Comparison of ENCODE assay signal across 1 cellular context in genomic region chr11:117410861-117411725, GRCh38.
TF ChIP-seq lines count a peak whose summit lies in the region.

No MANE protein-coding gene starts in this region.

TF ChIP-seq in HepG2, 621 proteins besides CTCF, POLR2A, EP300 and RAD21 (continued from another document and continues in another):
- peak; percentile 53; the same call in 1 of the 2 replicates for TF ChIP-seq TRAFD1 (CRISPR knock-in tag; IDR thresholded peaks at IDR 0.05; ENCODE audit: borderline replicate concordance)
- no peak for TF ChIP-seq ZIK1 (CRISPR knock-in tag; IDR thresholded peaks at IDR 0.05; ENCODE audit: borderline replicate concordance, low read depth)
- TF ChIP-seq NFE2 (CRISPR knock-in tag; IDR thresholded peaks at IDR 0.05), result no peak
- no peak for TF ChIP-seq IRF2 (CRISPR knock-in tag; IDR thresholded peaks at IDR 0.05)
- TF ChIP-seq NR2F1 (CRISPR knock-in tag; IDR thresholded peaks at IDR 0.05), result peak; percentile 31 to 52; a peak in 2 of 4 replicates
- TF ChIP-seq TMF1 (CRISPR knock-in tag; IDR thresholded peaks at IDR 0.05; ENCODE audit: low read depth), result no peak
- no peak for TF ChIP-seq ZNF746 (CRISPR knock-in tag; IDR thresholded peaks at IDR 0.05)
- no peak for TF ChIP-seq PCBP2 (optimal IDR thresholded peaks at IDR 0.05; ENCODE audit: low read depth, low read length, poor library complexity, severe bottlenecking)
- peak; percentile 27; the same call in 1 of the 2 replicates for TF ChIP-seq ARID5B (CRISPR knock-in tag; IDR thresholded peaks at IDR 0.05)
- TF ChIP-seq GLMP (CRISPR knock-in tag; IDR thresholded peaks at IDR 0.05; ENCODE audit: borderline replicate concordance), result no peak
- TF ChIP-seq MYPOP (CRISPR knock-in tag; IDR thresholded peaks at IDR 0.05), result no peak
- no peak for TF ChIP-seq CBX1 (IDR thresholded peaks at IDR 0.05; ENCODE audit: low read depth)
- TF ChIP-seq NPAS2 (CRISPR knock-in tag; IDR thresholded peaks at IDR 0.05; ENCODE audit: borderline replicate concordance), result no peak
- TF ChIP-seq RBAK (CRISPR knock-in tag; IDR thresholded peaks at IDR 0.05), result no peak
- no peak for TF ChIP-seq ZNF790 (CRISPR knock-in tag; IDR thresholded peaks at IDR 0.05; ENCODE audit: borderline replicate concordance)
- TF ChIP-seq ZNF275 (CRISPR knock-in tag; IDR thresholded peaks at IDR 0.05; ENCODE audit: borderline replicate concordance), result no peak
- TF ChIP-seq HOXA5 (CRISPR knock-in tag; IDR thresholded peaks at IDR 0.05), result no peak
- no peak for TF ChIP-seq ZNF891 (CRISPR knock-in tag; IDR thresholded peaks at IDR 0.05)
- TF ChIP-seq ZFP82 (CRISPR knock-in tag; IDR thresholded peaks at IDR 0.05; ENCODE audit: borderline replicate concordance), result no peak
- TF ChIP-seq RBFOX2 (IDR thresholded peaks at IDR 0.05; ENCODE audit: low read depth, low read length), result no peak
- TF ChIP-seq NR0B2 (CRISPR knock-in tag; IDR thresholded peaks at IDR 0.05), result no peak
- peak; percentile 43; the same call in 1 of the 2 replicates for TF ChIP-seq AHDC1 (CRISPR knock-in tag; IDR thresholded peaks at IDR 0.05; ENCODE audit: borderline replicate concordance)
- TF ChIP-seq REPIN1 (CRISPR knock-in tag; IDR thresholded peaks at IDR 0.05; ENCODE audit: borderline replicate concordance, low read depth), result no peak
- TF ChIP-seq ZNF687 (CRISPR knock-in tag; IDR thresholded peaks at IDR 0.05), result peak; percentile 61
- no peak for TF ChIP-seq CREB3 (CRISPR knock-in tag; IDR thresholded peaks at IDR 0.05)
- no peak for TF ChIP-seq PLSCR1 (CRISPR knock-in tag; IDR thresholded peaks at IDR 0.05; ENCODE audit: borderline replicate concordance)
- no peak for TF ChIP-seq KAT8 (CRISPR knock-in tag; IDR thresholded peaks at IDR 0.05)
